ENCODE assay signal across 11 cellular contexts in genomic region chr7:115475774-115476407, GRCh38.
DNase-seq lines count a peak whose midpoint lies in the region; ATAC-seq, FAIRE-seq and TF ChIP-seq lines count a peak whose summit lies in the region.
"Had no signal": no experiment of that assay in that cellular context is flagged by ENCODE, and none has a peak within 500 bp of the region (broad histone marks: within the 10 kb centered on the region; RNA-seq: fewer than 3 reads in every experiment).

No MANE protein-coding gene starts in this region.

- no peak overlapping the region for H3K4me3 ChIP-seq in H7 (ENCODE audit: insufficient read depth, low read depth, low read length)
- H3K4me3 ChIP-seq in keratinocyte (ENCODE audit: control insufficient read depth in 2 of 3, extremely low read depth in 1 of 3, insufficient read depth in 2 of 3, low read depth in 1 of 3, low read length in 3 of 3), result no peak overlapping the region

- FAIRE-seq in keratinocyte (lab: Jason Lieb, UNC), result no peak
- FAIRE-seq: endometrium, HTR-8/SVneo had no signal

- H3K4me1 ChIP-seq in keratinocyte (ENCODE audit: control insufficient read depth, extremely low read depth, insufficient read depth, low read length), result no peaks in the 10 kb centered on the region

- dilution Hi-C loops in keratinocyte (cut with MboI; ENCODE audit: extremely low pct_ligation_motif_present, low sequenced_read_pairs), result no loop called here

- CTCF ChIA-PET in activated CD4-positive, alpha-beta T cell treated with anti-CD3 and anti-CD28 coated beads, Interleukin-2, amount 10 ng/mL, durations not matched to agents 7 days and 5 days (lab: Charles Lee), result interaction anchor here (0.6 kb wide), 1 partner anchor 578 kb away, joined by 6 read pairs; no protein-coding TSS in a partner anchor

- DNase-seq in H7 (peak; percentile 3), keratinocyte (ENCODE audit: low read depth, low spot score) (no peak), GM03348 (ENCODE audit: low spot score) (no peak), middle frontal gyrus (ENCODE audit: extremely low spot score, low spot score) (no peak), epidermal melanocyte (ENCODE audit: insufficient read length, low spot score) (no peak)
- DNase-seq in activated CD4-positive, alpha-beta T cell treated with anti-CD3 and anti-CD28 coated beads, Interleukin-2, amount 10 ng/mL, durations not matched to agents 7 days and 5 days, result no peak
- DNase-seq: thyroid gland had no signal

- POLR2A ChIA-PET in activated CD4-positive, alpha-beta T cell treated with anti-CD3 and anti-CD28 coated beads, Interleukin-2, amount 10 ng/mL, durations not matched to agents 7 days and 5 days (lab: Charles Lee), result no interaction called here

- H3K4me1 Mint-ChIP-seq in activated CD4-positive, alpha-beta T cell treated with anti-CD3 and anti-CD28 coated beads, Interleukin-2, amount 10 ng/mL, durations not matched to agents 7 days and 5 days, result peaks cover 2% of the 10 kb centered on the region

- TF ChIP-seq CTCF in C4-2B (conservative IDR thresholded peaks at IDR 0.05) (peak; percentile 41), keratinocyte (optimal IDR thresholded peaks at IDR 0.05 in 1 of 3, IDR thresholded peaks at IDR 0.05 in 1 of 3, conservative IDR thresholded peaks at IDR 0.05 in 1 of 3; ENCODE audit: extremely low read depth in 1 of 3, insufficient read depth in 2 of 3, low read length in 3 of 3) (peak in 2 of 3 experiments; percentile 38 to 50)

- peaks cover 25% of the 10 kb centered on the region for H3K27me3 Mint-ChIP-seq in activated CD4-positive, alpha-beta T cell treated with anti-CD3 and anti-CD28 coated beads, Interleukin-2, amount 10 ng/mL, durations not matched to agents 7 days and 5 days

- no peaks in the 10 kb centered on the region for H3K79me2 ChIP-seq in keratinocyte (ENCODE audit: control insufficient read depth, insufficient read depth, low read length)

- no peaks in the 10 kb centered on the region for H3K9me3 ChIP-seq in keratinocyte (ENCODE audit: control insufficient read depth, low read depth, low read length)
- H3K9me3 ChIP-seq: thyroid gland had no signal

- H3K9me1 ChIP-seq in keratinocyte (ENCODE audit: control insufficient read depth, extremely low read depth, insufficient read depth, low read length), result no peaks in the 10 kb centered on the region

- no peak overlapping the region for H3K27ac Mint-ChIP-seq in activated CD4-positive, alpha-beta T cell treated with anti-CD3 and anti-CD28 coated beads, Interleukin-2, amount 10 ng/mL, durations not matched to agents 7 days and 5 days

- H3K9me3 Mint-ChIP-seq in activated CD4-positive, alpha-beta T cell treated with anti-CD3 and anti-CD28 coated beads, Interleukin-2, amount 10 ng/mL, durations not matched to agents 7 days and 5 days, result no peaks in the 10 kb centered on the region

- no peak overlapping the region for H3K4me3 Mint-ChIP-seq in activated CD4-positive, alpha-beta T cell treated with anti-CD3 and anti-CD28 coated beads, Interleukin-2, amount 10 ng/mL, durations not matched to agents 7 days and 5 days

- peaks cover 11% of the 10 kb centered on the region for H3K27me3 ChIP-seq in H7 (ENCODE audit: control insufficient read depth, insufficient read depth, low read length)
- peaks cover 23% of the 10 kb centered on the region for H3K27me3 ChIP-seq in keratinocyte (ENCODE audit: control insufficient read depth, extremely low read depth, insufficient read depth, low read length)
- H3K27me3 ChIP-seq: thyroid gland had no signal

- no peak overlapping the region for H2AFZ ChIP-seq in keratinocyte (ENCODE audit: control insufficient read depth, low read length)

- ATAC-seq in SK-N-SH treated with all-trans-retinoic acid at 6 μM for 48 hours, result peak; percentile 59

- H4K20me1 ChIP-seq in keratinocyte (ENCODE audit: control insufficient read depth, extremely low read depth, insufficient read depth, low read length), result no peaks in the 10 kb centered on the region

- H3K36me3 Mint-ChIP-seq in activated CD4-positive, alpha-beta T cell treated with anti-CD3 and anti-CD28 coated beads, Interleukin-2, amount 10 ng/mL, durations not matched to agents 7 days and 5 days (ENCODE audit: low read depth), result no peaks in the 10 kb centered on the region

- H3K36me3 ChIP-seq in H7 (replicated peaks; ENCODE audit: control insufficient read depth, insufficient read depth, low read length) (no peaks in the 10 kb centered on the region), keratinocyte (ENCODE audit: control insufficient read depth in 2 of 2, extremely low read depth in 1 of 2, insufficient read depth in 2 of 2, low read length in 2 of 2) (no peaks in the 10 kb centered on the region)
- H3K36me3 ChIP-seq: thyroid gland had no signal

- no peak overlapping the region for H3K9ac ChIP-seq in keratinocyte (ENCODE audit: control insufficient read depth, extremely low read depth, insufficient read depth, low read length)

- H3K27ac ChIP-seq in C4-2B (no peak overlapping the region), keratinocyte (ENCODE audit: control insufficient read depth, insufficient read depth, low read length) (no peak overlapping the region)
- H3K27ac ChIP-seq: thyroid gland had no signal

- H3K4me2 ChIP-seq in keratinocyte (ENCODE audit: control insufficient read depth, extremely low read depth, insufficient read depth, low read depth, low read length), result no peak overlapping the region

TF ChIP-seq in SK-N-SH treated with all-trans-retinoic acid at 6 μM for 48 hours, 23 proteins besides CTCF, POLR2A, EP300 and RAD21:
- TF ChIP-seq ARNTL (CRISPR knock-in tag; IDR thresholded peaks at IDR 0.05; ENCODE audit: borderline replicate concordance, low read depth) (no peak), GLIS3 (CRISPR knock-in tag; IDR thresholded peaks at IDR 0.05) (no peak)
